1 cellular context compared by ENCODE assay signal in genomic region chr1:201631037-201631436, GRCh38.
TF ChIP-seq lines count a peak whose summit lies in the region.

No MANE protein-coding gene starts in this region.

TF ChIP-seq in GM23338, 12 proteins besides CTCF, POLR2A, EP300 and RAD21 (continued from another document):
- TF ChIP-seq, protein P1, sequence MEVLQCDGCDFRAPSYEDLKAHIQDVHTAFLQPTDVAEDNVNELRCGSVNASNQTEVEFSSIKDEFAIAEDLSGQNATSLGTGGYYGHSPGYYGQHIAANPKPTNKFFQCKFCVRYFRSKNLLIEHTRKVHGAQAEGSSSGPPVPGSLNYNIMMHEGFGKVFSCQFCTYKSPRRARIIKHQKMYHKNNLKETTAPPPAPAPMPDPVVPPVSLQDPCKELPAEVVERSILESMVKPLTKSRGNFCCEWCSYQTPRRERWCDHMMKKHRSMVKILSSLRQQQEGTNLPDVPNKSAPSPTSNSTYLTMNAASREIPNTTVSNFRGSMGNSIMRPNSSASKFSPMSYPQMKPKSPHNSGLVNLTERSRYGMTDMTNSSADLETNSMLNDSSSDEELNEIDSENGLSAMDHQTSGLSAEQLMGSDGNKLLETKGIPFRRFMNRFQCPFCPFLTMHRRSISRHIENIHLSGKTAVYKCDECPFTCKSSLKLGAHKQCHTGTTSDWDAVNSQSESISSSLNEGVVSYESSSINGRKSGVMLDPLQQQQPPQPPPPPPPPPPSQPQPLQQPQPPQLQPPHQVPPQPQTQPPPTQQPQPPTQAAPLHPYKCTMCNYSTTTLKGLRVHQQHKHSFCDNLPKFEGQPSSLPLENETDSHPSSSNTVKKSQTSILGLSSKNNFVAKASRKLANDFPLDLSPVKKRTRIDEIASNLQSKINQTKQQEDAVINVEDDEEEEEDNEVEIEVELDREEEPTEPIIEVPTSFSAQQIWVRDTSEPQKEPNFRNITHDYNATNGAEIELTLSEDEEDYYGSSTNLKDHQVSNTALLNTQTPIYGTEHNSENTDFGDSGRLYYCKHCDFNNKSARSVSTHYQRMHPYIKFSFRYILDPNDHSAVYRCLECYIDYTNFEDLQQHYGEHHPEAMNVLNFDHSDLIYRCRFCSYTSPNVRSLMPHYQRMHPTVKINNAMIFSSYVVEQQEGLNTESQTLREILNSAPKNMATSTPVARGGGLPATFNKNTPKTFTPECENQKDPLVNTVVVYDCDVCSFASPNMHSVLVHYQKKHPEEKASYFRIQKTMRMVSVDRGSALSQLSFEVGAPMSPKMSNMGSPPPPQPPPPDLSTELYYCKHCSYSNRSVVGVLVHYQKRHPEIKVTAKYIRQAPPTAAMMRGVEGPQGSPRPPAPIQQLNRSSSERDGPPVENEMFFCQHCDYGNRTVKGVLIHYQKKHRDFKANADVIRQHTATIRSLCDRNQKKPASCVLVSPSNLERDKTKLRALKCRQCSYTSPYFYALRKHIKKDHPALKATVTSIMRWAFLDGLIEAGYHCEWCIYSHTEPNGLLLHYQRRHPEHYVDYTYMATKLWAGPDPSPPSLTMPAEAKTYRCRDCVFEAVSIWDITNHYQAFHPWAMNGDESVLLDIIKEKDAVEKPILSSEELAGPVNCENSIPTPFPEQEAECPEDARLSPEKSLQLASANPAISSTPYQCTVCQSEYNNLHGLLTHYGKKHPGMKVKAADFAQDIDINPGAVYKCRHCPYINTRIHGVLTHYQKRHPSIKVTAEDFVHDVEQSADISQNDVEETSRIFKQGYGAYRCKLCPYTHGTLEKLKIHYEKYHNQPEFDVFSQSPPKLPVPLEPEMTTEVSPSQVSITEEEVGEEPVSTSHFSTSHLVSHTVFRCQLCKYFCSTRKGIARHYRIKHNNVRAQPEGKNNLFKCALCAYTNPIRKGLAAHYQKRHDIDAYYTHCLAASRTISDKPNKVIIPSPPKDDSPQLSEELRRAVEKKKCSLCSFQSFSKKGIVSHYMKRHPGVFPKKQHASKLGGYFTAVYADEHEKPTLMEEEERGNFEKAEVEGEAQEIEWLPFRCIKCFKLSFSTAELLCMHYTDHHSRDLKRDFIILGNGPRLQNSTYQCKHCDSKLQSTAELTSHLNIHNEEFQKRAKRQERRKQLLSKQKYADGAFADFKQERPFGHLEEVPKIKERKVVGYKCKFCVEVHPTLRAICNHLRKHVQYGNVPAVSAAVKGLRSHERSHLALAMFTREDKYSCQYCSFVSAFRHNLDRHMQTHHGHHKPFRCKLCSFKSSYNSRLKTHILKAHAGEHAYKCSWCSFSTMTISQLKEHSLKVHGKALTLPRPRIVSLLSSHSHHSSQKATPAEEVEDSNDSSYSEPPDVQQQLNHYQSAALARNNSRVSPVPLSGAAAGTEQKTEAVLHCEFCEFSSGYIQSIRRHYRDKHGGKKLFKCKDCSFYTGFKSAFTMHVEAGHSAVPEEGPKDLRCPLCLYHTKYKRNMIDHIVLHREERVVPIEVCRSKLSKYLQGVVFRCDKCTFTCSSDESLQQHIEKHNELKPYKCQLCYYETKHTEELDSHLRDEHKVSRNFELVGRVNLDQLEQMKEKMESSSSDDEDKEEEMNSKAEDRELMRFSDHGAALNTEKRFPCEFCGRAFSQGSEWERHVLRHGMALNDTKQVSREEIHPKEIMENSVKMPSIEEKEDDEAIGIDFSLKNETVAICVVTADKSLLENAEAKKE (CRISPR knock-in tag; IDR thresholded peaks at IDR 0.05): no peak
- TF ChIP-seq ZNF331 (CRISPR knock-in tag; IDR thresholded peaks at IDR 0.05; ENCODE audit: low read depth) (no peak), EZH2 (IDR thresholded peaks at IDR 0.05; ENCODE audit: low read depth, unreplicated experiment) (no peak), EZH2phosphoT487 (IDR thresholded peaks at IDR 0.05; ENCODE audit: unreplicated experiment) (no peak), POLR2AphosphoS5 (IDR thresholded peaks at IDR 0.05; ENCODE audit: low read depth) (no peak), STAT1 (IDR thresholded peaks at IDR 0.05; ENCODE audit: unreplicated experiment) (no peak), CREB1 (CRISPR knock-in tag; IDR thresholded peaks at IDR 0.05; ENCODE audit: low read depth) (no peak), ETS1 (IDR thresholded peaks at IDR 0.05) (no peak), JUNB (IDR thresholded peaks at IDR 0.05; ENCODE audit: unreplicated experiment) (no peak)
- TF ChIP-seq, protein P2, sequence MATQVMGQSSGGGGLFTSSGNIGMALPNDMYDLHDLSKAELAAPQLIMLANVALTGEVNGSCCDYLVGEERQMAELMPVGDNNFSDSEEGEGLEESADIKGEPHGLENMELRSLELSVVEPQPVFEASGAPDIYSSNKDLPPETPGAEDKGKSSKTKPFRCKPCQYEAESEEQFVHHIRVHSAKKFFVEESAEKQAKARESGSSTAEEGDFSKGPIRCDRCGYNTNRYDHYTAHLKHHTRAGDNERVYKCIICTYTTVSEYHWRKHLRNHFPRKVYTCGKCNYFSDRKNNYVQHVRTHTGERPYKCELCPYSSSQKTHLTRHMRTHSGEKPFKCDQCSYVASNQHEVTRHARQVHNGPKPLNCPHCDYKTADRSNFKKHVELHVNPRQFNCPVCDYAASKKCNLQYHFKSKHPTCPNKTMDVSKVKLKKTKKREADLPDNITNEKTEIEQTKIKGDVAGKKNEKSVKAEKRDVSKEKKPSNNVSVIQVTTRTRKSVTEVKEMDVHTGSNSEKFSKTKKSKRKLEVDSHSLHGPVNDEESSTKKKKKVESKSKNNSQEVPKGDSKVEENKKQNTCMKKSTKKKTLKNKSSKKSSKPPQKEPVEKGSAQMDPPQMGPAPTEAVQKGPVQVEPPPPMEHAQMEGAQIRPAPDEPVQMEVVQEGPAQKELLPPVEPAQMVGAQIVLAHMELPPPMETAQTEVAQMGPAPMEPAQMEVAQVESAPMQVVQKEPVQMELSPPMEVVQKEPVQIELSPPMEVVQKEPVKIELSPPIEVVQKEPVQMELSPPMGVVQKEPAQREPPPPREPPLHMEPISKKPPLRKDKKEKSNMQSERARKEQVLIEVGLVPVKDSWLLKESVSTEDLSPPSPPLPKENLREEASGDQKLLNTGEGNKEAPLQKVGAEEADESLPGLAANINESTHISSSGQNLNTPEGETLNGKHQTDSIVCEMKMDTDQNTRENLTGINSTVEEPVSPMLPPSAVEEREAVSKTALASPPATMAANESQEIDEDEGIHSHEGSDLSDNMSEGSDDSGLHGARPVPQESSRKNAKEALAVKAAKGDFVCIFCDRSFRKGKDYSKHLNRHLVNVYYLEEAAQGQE (IDR thresholded peaks at IDR 0.05; ENCODE audit: unreplicated experiment): no peak
